In genomic region chr17:15026088-15026487, GRCh38 we compare ENCODE assay signal across 11 cellular contexts.
"Had no signal": no experiment of that assay in that cellular context is flagged by ENCODE, and none has a peak within 500 bp of the region (broad histone marks: within the 10 kb centered on the region; RNA-seq: fewer than 3 reads in every experiment).

No MANE protein-coding gene starts in this region.

- H3K9ac ChIP-seq: GM23248 had no signal

- DNase-seq: GM23248, GOT3, H7, H9, HCEC 1CT, HFFc6 had no signal

- H3K9me3 ChIP-seq: HAP-1 had no signal

- H3K36me3 ChIP-seq: HAP-1 had no signal

- H3K4me1 ChIP-seq: HAP-1 had no signal

- H3K4me3 ChIP-seq: GM23248, GM23338, HAP-1 had no signal

- FAIRE-seq: H1, H54 had no signal

- ATAC-seq: GM23338, HCT116 had no signal

- H3K4me2 ChIP-seq: GM23338 had no signal

- H2AFZ ChIP-seq: GM23248, GM23338 had no signal

- H3K27ac ChIP-seq: GM23248 had no signal
